9 cellular contexts compared by ENCODE assay signal in genomic region chr3:167673221-167673620, GRCh38. TPM values are rescaled to one million over a fixed set of nuclear protein-coding genes. Genes with fewer than 3 reads are reported as not detected.
"Had no signal": no experiment of that assay in that cellular context is flagged by ENCODE, and none has a peak within 500 bp of the region (broad histone marks: within the 10 kb centered on the region; RNA-seq: fewer than 3 reads in every experiment).

No MANE protein-coding gene starts in this region.

- FAIRE-seq: H1, H54, HepG2 had no signal

- ATAC-seq: GM23338, HepG2 had no signal

- H3K4me2 ChIP-seq: GM23338 had no signal

- H3K27ac ChIP-seq: HL-60 had no signal

- H3K4me3 ChIP-seq: GM23338 had no signal

- DNase-seq: H9, HCEC 1CT had no signal

- H2AFZ ChIP-seq: GM23338 had no signal

RNA-seq across cellular contexts. Expression of gene WDR49, which starts 19.5 kb away (rescaled TPM):
- total RNA-seq: HT1080 had no signal
- polyA plus RNA-seq: HepG2, IgD-negative memory B cell had no signal
